14 cellular contexts compared by ENCODE assay signal in genomic region chr22:43861529-43861928, GRCh38. TPM values are rescaled to one million over a fixed set of nuclear protein-coding genes. Genes with fewer than 3 reads are reported as not detected.
A peak's percentile ranks its signal among the peaks of the same experiment; 100 is the strongest.
DNase-seq lines count a peak whose midpoint lies in the region; ATAC-seq, FAIRE-seq and TF ChIP-seq lines count a peak whose summit lies in the region.
"Had no signal": no experiment of that assay in that cellular context is flagged by ENCODE, and none has a peak within 500 bp of the region (broad histone marks: within the 10 kb centered on the region; RNA-seq: fewer than 3 reads in every experiment).

No MANE protein-coding gene starts in this region.

- H3K23me2 ChIP-seq in H1 (ENCODE audit: low read depth, low read length): peaks cover 9% of the 10 kb centered on the region; the same call in 1 of the 2 replicates

- H3K56ac ChIP-seq in H1 (replicated peaks; ENCODE audit: insufficient read length, low read depth, low read length): no peak overlapping the region

- peaks cover 13% of the 10 kb centered on the region for H3K79me1 ChIP-seq in H1 (ENCODE audit: low read depth, low read length)

- H4K91ac ChIP-seq in H1 (replicated peaks; ENCODE audit: insufficient read length, low read length): peak overlapping the region; percentile 50

- H3K9me3 ChIP-seq in H1 (ENCODE audit: insufficient read depth in 2 of 2, low read depth in 1 of 2, low read length in 1 of 2) (peaks cover 0 to 8% of the 10 kb centered on the region in 2 experiments; a peak in 1 of 4 replicates), SJCRH30 (replicated peaks) (no peaks in the 10 kb centered on the region)

- H3K4me2 ChIP-seq in H1 (ENCODE audit: insufficient read depth in 1 of 2, low read depth in 2 of 2, low read length in 2 of 2): peak overlapping the region; percentile 71 to 95

- no peak for FAIRE-seq in H1 (lab: Jason Lieb, UNC)
- FAIRE-seq: endothelial cell of umbilical vein, G401.6 had no signal

- H3K4me3 Mint-ChIP-seq in Calu3 (ENCODE audit: low read depth, unreplicated experiment) (peak overlapping the region; percentile 75), nephron progenitor cell (peak overlapping the region; percentile 78)

- H3K9ac ChIP-seq in H1 (replicated peaks in 1 of 4; ENCODE audit: extremely low read depth in 1 of 4, low read depth in 3 of 4, low read length in 3 of 4): peak overlapping the region in 3 of 4 experiments; percentile 34 to 66 (median 34); a peak in 4 of 7 replicates

- H3K36me3 Mint-ChIP-seq in Calu3 (ENCODE audit: insufficient read depth, unreplicated experiment): peaks cover 16% of the 10 kb centered on the region
- H3K36me3 Mint-ChIP-seq in nephron progenitor cell (ENCODE audit: low read depth): peaks cover 11% of the 10 kb centered on the region

- no peaks in the 10 kb centered on the region for H3K4me1 Mint-ChIP-seq in Calu3 (ENCODE audit: low read depth, unreplicated experiment)
- H3K4me1 Mint-ChIP-seq in nephron progenitor cell: peaks cover 9% of the 10 kb centered on the region

- H4K8ac ChIP-seq in H1 (ENCODE audit: extremely low read depth, insufficient read depth, low read length): peak overlapping the region; percentile 11; the same call in 1 of the 2 replicates

- CTCF ChIA-PET in Calu3 (lab: Charles Lee) (no interaction called here), H1 (lab: Charles Lee; ENCODE audit: partially characterized antibody) (interaction anchor here (0.9 to 2.0 kb wide), 3 partner anchors 17 to 39 kb away, joined by 3 to 9 read pairs (median 5); no protein-coding TSS in a partner anchor)

- H4K20me1 ChIP-seq in H1 (replicated peaks in 1 of 2; ENCODE audit: control insufficient read depth in 1 of 2, insufficient read depth in 2 of 2, low read length in 2 of 2): peaks cover 1 to 4% of the 10 kb centered on the region in 2 experiments

- ATAC-seq in GM21619 (IDR thresholded peaks at IDR 0.05; ENCODE audit: unreplicated experiment): no peak
- ATAC-seq in GM19452 (IDR thresholded peaks at IDR 0.05; ENCODE audit: unreplicated experiment): no peak
- ATAC-seq in HG03280 (IDR thresholded peaks at IDR 0.05; ENCODE audit: unreplicated experiment): no peak

- peaks cover 7 to 22% (median 11%) of the 10 kb centered on the region in 4 experiments for H3K4me1 ChIP-seq in H1 (replicated peaks in 1 of 4; ENCODE audit: control insufficient read depth in 3 of 4, insufficient read depth in 4 of 4, low read length in 3 of 4)
- H3K4me1 ChIP-seq in SJCRH30: no peaks in the 10 kb centered on the region

- no peak for TF ChIP-seq EP300 in H1 (IDR thresholded peaks at IDR 0.05; ENCODE audit: borderline replicate concordance in 1 of 2, low read depth in 2 of 2, low read length in 2 of 2)

- H3K27me3 ChIP-seq in H1 (replicated peaks in 1 of 4; ENCODE audit: control insufficient read depth in 3 of 4, extremely low read depth in 1 of 4, insufficient read depth in 3 of 4, low read length in 3 of 4) (no peaks in the 10 kb centered on the region; a peak in 2 of 7 replicates), SJCRH30 (no peaks in the 10 kb centered on the region)

- DNase-seq in Calu3 (peak; percentile 18), LHCN-M2 (ENCODE audit: low read depth) (peak; percentile 24), H1 (ENCODE audit: low read depth in 1 of 2, low spot score in 2 of 2) (no peak), nephron progenitor cell (no peak), SJCRH30 (no peak)
- DNase-seq: stimulated activated CD4-positive, alpha-beta T cell treated with anti-CD3 and anti-CD28 coated beads, Interleukin-4, amount 100 ng/mL, for 24 hours; tibial artery had no signal

- no peak for TF ChIP-seq POLR2A in H1 (IDR thresholded peaks at IDR 0.05; ENCODE audit: control extremely low read depth in 1 of 2, low read depth in 2 of 2, low read length in 2 of 2)

- H2BK15ac ChIP-seq in H1 (ENCODE audit: low read length): peak overlapping the region; percentile 1; the same call in 1 of the 2 replicates

- peak overlapping the region; percentile 90; the same call in 1 of the 2 replicates for H2AK5ac ChIP-seq in H1 (ENCODE audit: low read depth, low read length)

- H3K9me3 Mint-ChIP-seq in Calu3 (ENCODE audit: low read depth, unreplicated experiment) (peaks cover 5% of the 10 kb centered on the region), nephron progenitor cell (peaks cover 16% of the 10 kb centered on the region)

- TF ChIP-seq CTCF in Calu3 (IDR thresholded peaks at IDR 0.05; ENCODE audit: unreplicated experiment): no peak
- no peak for TF ChIP-seq CTCF in H1 (IDR thresholded peaks at IDR 0.05; ENCODE audit: control extremely low read depth in 1 of 3, insufficient read depth in 1 of 3, low read depth in 1 of 3, low read length in 3 of 3)
- no peak for TF ChIP-seq CTCF in nephron progenitor cell (IDR thresholded peaks at IDR 0.05)

- peak overlapping the region; percentile 10; the same call in 1 of the 2 replicates for H2BK5ac ChIP-seq in H1 (ENCODE audit: low read depth, low read length)

- peak overlapping the region; percentile 47 to 76 (median 61) for H3K4me3 ChIP-seq in H1 (ENCODE audit: extremely low read depth in 1 of 4, insufficient read depth in 2 of 4, low read depth in 3 of 4, low read length in 4 of 4)
- no peak overlapping the region for H3K4me3 ChIP-seq in SJCRH30
- H3K4me3 ChIP-seq: lung, tibial artery had no signal

- peak overlapping the region; percentile 22 for H4K5ac ChIP-seq in H1 (ENCODE audit: insufficient read length, low read depth, low read length)

- BruUV-seq in Calu3 (replicated peaks; lab: Mats Ljungman, UMichigan): no TSS peak

- H3K27me3 Mint-ChIP-seq in Calu3 (ENCODE audit: unreplicated experiment) (peaks cover 34% of the 10 kb centered on the region), nephron progenitor cell (ENCODE audit: low read depth, poor library complexity) (peaks cover 69% of the 10 kb centered on the region)

- no peak overlapping the region for H2BK120ac ChIP-seq in H1 (replicated peaks; ENCODE audit: low read depth, low read length)

- no peak overlapping the region for H3K14ac ChIP-seq in H1 (ENCODE audit: insufficient read length)

- H3K27ac ChIP-seq in H1 (ENCODE audit: low read depth, low read length) (no peak overlapping the region), SJCRH30 (no peak overlapping the region)
- H3K27ac ChIP-seq: tibial artery had no signal

- peak overlapping the region; percentile 75; the same call in 1 of the 2 replicates for H2BK12ac ChIP-seq in H1 (ENCODE audit: low read depth, low read length)

- no peak for TF ChIP-seq RAD21 in H1 (IDR thresholded peaks at IDR 0.05 in 1 of 2, conservative IDR thresholded peaks at IDR 0.05 in 1 of 2; ENCODE audit: low read depth in 2 of 2, low read length in 2 of 2)

- H3K23ac ChIP-seq in H1 (ENCODE audit: insufficient read length): no peak overlapping the region

- peak overlapping the region; percentile 11; the same call in 1 of the 2 replicates for H3K18ac ChIP-seq in H1 (ENCODE audit: extremely low read depth, low read length)

- peak overlapping the region; percentile 40 for H3K27ac Mint-ChIP-seq in Calu3 (ENCODE audit: unreplicated experiment)
- no peak overlapping the region for H3K27ac Mint-ChIP-seq in nephron progenitor cell

- no peak overlapping the region for H2BK20ac ChIP-seq in H1 (ENCODE audit: low read length)

- 57% methylated on average over 8 of the region's 9 CpGs; no CpG with 5 or more reads in 1 of the 2 experiments for WGBS in H1 (ENCODE audit: extremely low coverage in 1 of 2, insufficient coverage in 1 of 2, insufficient read length in 1 of 2, insufficient replicate concordance in 2 of 2, low coverage in 1 of 2, low lambda C conversion rate in 2 of 2, missing lambda C conversion rate in 1 of 2), 2 experiments

- POLR2A ChIA-PET in H1 (lab: Charles Lee; ENCODE audit: partially characterized antibody): interaction anchor here (0.8 to 1.5 kb wide), 4 partner anchors 9 to 32 kb away, joined by 3 to 4 read pairs (median 3); no protein-coding TSS in a partner anchor

- intact Hi-C loops in Calu3 (cut with micrococcal nuclease; ENCODE audit: unreplicated experiment): no loop called here

- peaks cover 0 to 50% of the 10 kb centered on the region in 2 experiments; a peak in 2 of 4 replicates for H3K79me2 ChIP-seq in H1 (ENCODE audit: control insufficient read depth in 1 of 2, insufficient read depth in 2 of 2, low read length in 2 of 2)

- H2AFZ ChIP-seq in H1 (ENCODE audit: low read length): no peak overlapping the region

- no peaks in the 10 kb centered on the region; a peak in 1 of 8 replicates for H3K36me3 ChIP-seq in H1 (ENCODE audit: control insufficient read depth in 2 of 4, insufficient read depth in 4 of 4, low read length in 3 of 4)
- H3K36me3 ChIP-seq in SJCRH30: no peaks in the 10 kb centered on the region
- H3K36me3 ChIP-seq: tibial artery had no signal

- H3K4ac ChIP-seq in H1 (replicated peaks; ENCODE audit: insufficient read length, low read depth, low read length): peak overlapping the region; percentile 57

RNA-seq across cellular contexts. Expression of gene SULT4A1, which starts 0.8 kb away (rescaled TPM):
- total RNA-seq in Calu3 (2022) (7.9 and 9.1 TPM in 2 replicates), LHCN-M2 (2014; rRNA removed) (0.06 and 0.13 TPM in 2 replicates)
- 0.02 TPM for polyA plus RNA-seq in LHCN-M2 (2012)
- total RNA-seq in H1 (2021; fragmentation: NEBNext Ultra II Directional; extraction: Animal tissue kit (Norgen Biotek cat#: 25700)): 7.0 and 9.1 TPM in 2 replicates
- polyA plus RNA-seq in H1 (2011; rRNA removed): 11.8 and 19.5 TPM in 2 replicates
- polyA plus RNA-seq in H1 (2011; cell fraction: cytosol; rRNA removed): 14.9 TPM
- polyA plus RNA-seq in H1 (2011; cell fraction: nucleus; rRNA removed): 58.0 TPM
- polyA plus RNA-seq in H1 (2012, experiment 1 of 2): 11.1 to 14.8 TPM (median 12.3 TPM) in 4 replicates
- polyA plus RNA-seq in H1 (2012, experiment 2 of 2): 2.7 TPM
- polyA plus RNA-seq in H1 (2013, experiment 1 of 2): 6.9 TPM
- 6.1 TPM for polyA plus RNA-seq in H1 (2013, experiment 2 of 2)
- 5.4 and 5.5 TPM in 2 replicates for polyA minus RNA-seq in H1 (2011; rRNA and poly(A)+ RNA removed)
- 8.1 TPM for polyA minus RNA-seq in H1 (2011; cell fraction: cytosol; rRNA and poly(A)+ RNA removed)
- polyA minus RNA-seq in H1 (2011; cell fraction: nucleus; rRNA and poly(A)+ RNA removed): 16.3 TPM
- not detected in 2 replicates for total RNA-seq in SJCRH30 (2014; rRNA removed; shearing (Covaris generic))
- total RNA-seq: endothelial cell of umbilical vein, NCI-H460 had no signal

RNA-seq across cellular contexts. Expression of gene PNPLA5, which starts 30.3 kb away (rescaled TPM):
- total RNA-seq in Calu3 (2022) (not detected in 2 replicates), LHCN-M2 (2014; rRNA removed) (0.23 and 0.45 TPM in 2 replicates)
- 0.04 TPM for polyA plus RNA-seq in LHCN-M2 (2012)
- total RNA-seq in H1 (2021; fragmentation: NEBNext Ultra II Directional; extraction: Animal tissue kit (Norgen Biotek cat#: 25700)): 6.8 and 8.2 TPM in 2 replicates
- polyA plus RNA-seq in H1 (2011; rRNA removed): 3.9 and 5.2 TPM in 2 replicates
- polyA plus RNA-seq in H1 (2011; cell fraction: cytosol; rRNA removed): 3.8 TPM
- 7.4 TPM for polyA plus RNA-seq in H1 (2011; cell fraction: nucleus; rRNA removed)
- polyA plus RNA-seq in H1 (2012, experiment 1 of 2): 3.2 to 4.1 TPM (median 3.7 TPM) in 4 replicates
- polyA plus RNA-seq in H1 (2012, experiment 2 of 2): 3.2 TPM
- polyA plus RNA-seq in H1 (2013, experiment 1 of 2): 3.3 TPM
- 3.4 TPM for polyA plus RNA-seq in H1 (2013, experiment 2 of 2)
- 1.8 and 1.9 TPM in 2 replicates for polyA minus RNA-seq in H1 (2011; rRNA and poly(A)+ RNA removed)
- 3.4 TPM for polyA minus RNA-seq in H1 (2011; cell fraction: cytosol; rRNA and poly(A)+ RNA removed)
- polyA minus RNA-seq in H1 (2011; cell fraction: nucleus; rRNA and poly(A)+ RNA removed): 3.8 TPM
- total RNA-seq in SJCRH30 (2014; rRNA removed; shearing (Covaris generic)): not detected in 2 replicates
- total RNA-seq: endothelial cell of umbilical vein, lung, NCI-H460 had no signal
- polyA plus RNA-seq: endothelial cell of umbilical vein, lung had no signal

RNA-seq across cellular contexts. Expression of gene EFCAB6, which starts 49.4 kb away (rescaled TPM):
- total RNA-seq in Calu3 (2022) (2.2 and 2.3 TPM in 2 replicates), LHCN-M2 (2014; rRNA removed) (1.2 and 1.7 TPM in 2 replicates)
- 0.51 TPM for polyA plus RNA-seq in LHCN-M2 (2012)
- 1.5 and 1.7 TPM in 2 replicates for total RNA-seq in H1 (2021; fragmentation: NEBNext Ultra II Directional; extraction: Animal tissue kit (Norgen Biotek cat#: 25700))
- 0.32 and 0.57 TPM in 2 replicates for polyA plus RNA-seq in H1 (2011; rRNA removed)
- polyA plus RNA-seq in H1 (2011; cell fraction: cytosol; rRNA removed): 0.45 TPM
- polyA plus RNA-seq in H1 (2011; cell fraction: nucleus; rRNA removed): 0.86 TPM
- polyA plus RNA-seq in H1 (2012, experiment 1 of 2): 0.43 to 0.66 TPM (median 0.55 TPM) in 4 replicates
- 0.04 TPM for polyA plus RNA-seq in H1 (2012, experiment 2 of 2)
- 0.47 TPM for polyA plus RNA-seq in H1 (2013, experiment 1 of 2)
- polyA plus RNA-seq in H1 (2013, experiment 2 of 2): 0.44 TPM
- 1.1 and 1.7 TPM in 2 replicates for polyA minus RNA-seq in H1 (2011; rRNA and poly(A)+ RNA removed)
- 0.95 TPM for polyA minus RNA-seq in H1 (2011; cell fraction: cytosol; rRNA and poly(A)+ RNA removed)
- 1.3 TPM for polyA minus RNA-seq in H1 (2011; cell fraction: nucleus; rRNA and poly(A)+ RNA removed)
- not detected in 2 replicates for total RNA-seq in SJCRH30 (2014; rRNA removed; shearing (Covaris generic))

Comparison
In these comparisons a context has a peak if more than half of its experiments do, and no peak if none do; other contexts are left out.
1. DNase-seq: peak in Calu3 (single experiment) and LHCN-M2 (single experiment); none in H1 (0 of 2), nephron progenitor cell (single experiment) and SJCRH30 (0 of 2).